Comparison of ENCODE assay signal across 8 cellular contexts in genomic region chr3:12810013-12810780, GRCh38. TPM values are rescaled to one million over a fixed set of nuclear protein-coding genes. Genes with fewer than 3 reads are reported as not detected.
DNase-seq lines count a peak whose midpoint lies in the region; ATAC-seq and TF ChIP-seq lines count a peak whose summit lies in the region.

No MANE protein-coding gene starts in this region.

- no peak for TF ChIP-seq POLR2A in lower leg skin (IDR thresholded peaks at IDR 0.05)

- intact Hi-C loops in lower leg skin (cut with DNase I; ENCODE audit: low total_unique reads) = no loop called here

- ATAC-seq in GM18517 (IDR thresholded peaks at IDR 0.05; ENCODE audit: unreplicated experiment) = peak; percentile 98
- ATAC-seq in HG03064 (IDR thresholded peaks at IDR 0.05; ENCODE audit: low read depth, unreplicated experiment) = peak; percentile 99

- DNase-seq in 8988T (peak; percentile 97), NCI-H226 (peak; percentile 75), dermis microvascular lymphatic vessel endothelial cell (ENCODE audit: low read depth in 2 of 2) (peak; percentile 73 to 95), lower leg skin (ENCODE audit: low spot score in 2 of 2) (peak; percentile 91 to 99)
- peak; percentile 90 to 91 for DNase-seq in activated CD4-positive, alpha-beta T cell treated with anti-CD3 and anti-CD28 coated beads, Interleukin-2, amount 50 U/mL, for 4 hours
- peak; percentile 95 for DNase-seq in stimulated activated CD4-positive, alpha-beta T cell treated with anti-CD3 and anti-CD28 coated beads, Interleukin-4, amount 100 ng/mL, for 24 hours

- WGBS in lower leg skin, 2 donors = 1 to 3% methylated on average over 28 to 34 of the region's 50 CpGs

- TF ChIP-seq CTCF in lower leg skin (IDR thresholded peaks at IDR 0.05) = peak in 2 of 3 donors; percentile 7 to 91

- peak overlapping the region; percentile 32 for H3K4me3 ChIP-seq in lower leg skin (ENCODE audit: low read depth, poor library complexity, severe bottlenecking)

RNA-seq across cellular contexts. Expression of gene CAND2, which starts 13.7 kb away (rescaled TPM):
- 1.2 and 1.8 TPM in 2 replicates for total RNA-seq in dermis microvascular lymphatic vessel endothelial cell
- total RNA-seq in lower leg skin = 1 to 10 TPM in 3 of 4 donors, under 1 TPM in 1; 0.63 to 4.2 (median 2.8) TPM

RNA-seq across cellular contexts. Expression of gene RPL32, which starts 31.2 kb away (rescaled TPM):
- total RNA-seq in dermis microvascular lymphatic vessel endothelial cell (1,083 and 1,565 TPM in 2 replicates), lower leg skin (1,000 to 10,000 TPM; 1,042 to 3,119 (median 2,671) TPM)

RNA-seq across cellular contexts. Expression of gene TMEM40, which starts 51.1 kb away (rescaled TPM):
- 0.13 TPM in 1 of 2 replicates, not detected in the other for total RNA-seq in dermis microvascular lymphatic vessel endothelial cell
- 10 to 100 TPM; 46.4 to 93.6 (median 50.7) TPM for total RNA-seq in lower leg skin

Comparison
In these comparisons a context has a peak if more than half of its experiments do, and no peak if none do; other contexts are left out.
1. Peak in every context shown above with its lines: DNase-seq, ATAC-seq and H3K4me3 ChIP-seq.
2. RNA of gene TMEM40, which starts 51.1 kb away (total RNA-seq): 46.4 to 93.6 TPM in lower leg skin; 0.13 TPM in dermis microvascular lymphatic vessel endothelial cell; every median in the first group is over 10 times any median in the second.